ENCODE assay signal across 8 cellular contexts in genomic region chr2:25493207-25493606, GRCh38.
"Had no signal": no experiment of that assay in that cellular context is flagged by ENCODE, and none has a peak within 500 bp of the region (broad histone marks: within the 10 kb centered on the region; RNA-seq: fewer than 3 reads in every experiment).

No MANE protein-coding gene starts in this region.

- H3K4me3 ChIP-seq: GM23338 had no signal

- H2AFZ ChIP-seq: GM23338 had no signal

- H3K4me2 ChIP-seq: GM23338 had no signal

- H3K27ac Mint-ChIP-seq: GM23338, H9 had no signal

- FAIRE-seq: H1, H54 had no signal

- H3K4me3 Mint-ChIP-seq: GM23338, H9 had no signal

- H3K27ac ChIP-seq: HL-60 had no signal

- DNase-seq: H9, HCEC 1CT, IMR-90, KBM-7 had no signal

- H3K9me3 Mint-ChIP-seq: GM23338, H9 had no signal

- ATAC-seq: GM23338 had no signal
